8 cellular contexts compared by ENCODE assay signal in the genomic region with DNA sequence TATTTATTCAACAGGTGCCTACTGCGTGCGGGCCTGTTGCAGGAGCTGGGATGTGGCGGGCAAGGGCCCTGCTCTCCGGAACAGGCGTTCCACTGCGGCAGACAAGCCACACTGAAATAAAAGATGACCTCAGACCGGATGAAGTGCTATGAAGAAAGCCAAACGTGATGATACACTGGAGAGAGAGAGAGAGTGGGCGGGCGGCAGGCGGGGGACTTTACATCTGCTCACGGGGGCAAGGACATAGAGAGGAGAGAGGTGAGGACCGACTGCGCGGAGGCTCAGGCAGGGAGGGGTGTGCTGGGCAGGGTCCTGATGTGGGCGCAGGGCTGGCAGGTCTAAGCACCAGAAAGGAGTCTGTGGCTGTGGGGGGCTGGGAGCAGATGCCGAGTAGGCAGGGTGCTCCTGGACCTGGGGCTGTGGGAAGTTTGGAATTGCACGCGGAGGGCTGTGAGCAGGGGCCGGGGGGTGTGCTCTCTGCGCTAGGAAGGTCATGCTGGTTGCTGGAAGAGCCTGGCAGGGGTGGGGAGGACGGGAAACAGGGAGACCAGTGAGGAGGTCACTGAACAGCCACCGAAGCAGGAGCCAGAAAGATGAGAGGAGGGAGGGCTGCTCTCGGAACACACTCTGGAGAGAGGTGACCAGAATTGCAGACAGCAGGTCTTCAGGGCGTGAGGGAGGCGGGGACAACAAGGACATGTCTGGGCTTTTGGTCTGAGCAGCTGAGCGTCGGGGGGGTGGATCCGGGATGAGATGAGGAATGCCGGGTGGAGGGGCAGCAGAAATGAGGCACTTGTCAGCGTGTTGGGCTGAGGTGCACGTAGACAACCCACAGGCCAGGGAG. TPM values are rescaled to one million over a fixed set of nuclear protein-coding genes. Genes with fewer than 3 reads are reported as not detected.
DNase-seq lines count a peak whose midpoint lies in the region; ATAC-seq and TF ChIP-seq lines count a peak whose summit lies in the region.

No MANE protein-coding gene starts in this region.

- H3K4me1 ChIP-seq in lower lobe of right lung (peaks cover 59% of the 10 kb centered on the region), tibial artery (peaks cover 7 to 92% (median 61%) of the 10 kb centered on the region in 4 donors)

- H3K27ac ChIP-seq in lower lobe of right lung = peak overlapping the region; percentile 88
- peak overlapping the region; percentile 85 to 89 for H3K27ac ChIP-seq in tibial artery

- H3K36me3 ChIP-seq in lower lobe of right lung = no peaks in the 10 kb centered on the region
- H3K36me3 ChIP-seq in tibial artery = no peaks in the 10 kb centered on the region

- peak; percentile 32 to 61 for ATAC-seq in activated T-cell treated with anti-CD3 and anti-CD28 coated beads, Interleukin-2, amount 50 U/mL, for 72 hours (replicated peaks in 1 of 2)
- ATAC-seq in central memory CD8-positive, alpha-beta T cell (replicated peaks; ENCODE audit: extremely low read depth, poor library complexity, severe bottlenecking) = peak; percentile 84
- ATAC-seq in lower lobe of right lung = peak; percentile 63 to 76

- intact Hi-C loops in lower lobe of right lung (cut with DNase I) (no loop called here), tibial artery (cut with DNase I; ENCODE audit: low total_unique reads) (no loop called here)

- H3K4me1 Mint-ChIP-seq in activated T-cell treated with anti-CD3 and anti-CD28 coated beads, Interleukin-2, amount 50 U/mL, for 72 hours (ENCODE audit: low read depth) = peaks cover under 1% of the 10 kb centered on the region
- H3K4me1 Mint-ChIP-seq in central memory CD8-positive, alpha-beta T cell = peaks cover 29% of the 10 kb centered on the region

- no peak for DNase-seq in activated T-cell treated with anti-CD3 and anti-CD28 coated beads, Interleukin-2, amount 50 U/mL, for 72 hours
- no peak for DNase-seq in activated T-cell treated with anti-CD3 and anti-CD28 coated beads, Interleukin-2, amount 50 U/mL, for 48 hours
- DNase-seq in central memory CD8-positive, alpha-beta T cell (ENCODE audit: low spot score in 2 of 2) = peak in 1 of 2 donors; percentile 32
- no peak for DNase-seq in lower lobe of right lung
- DNase-seq in tibial artery = peak; percentile 75 to 84
- DNase-seq in HuH-7.5 (ENCODE audit: low spot score) = no peak
- no peak for DNase-seq in stimulated activated naive CD4-positive, alpha-beta T cell treated with Interleukin-2 at 50 U/mL for 16 hours (lab: John Stamatoyannopoulos, UW)
- DNase-seq in NAMALWA (ENCODE audit: low spot score) = no peak

- H3K4me3 ChIP-seq in lower lobe of right lung = peak overlapping the region; percentile 28
- peak overlapping the region; percentile 32 to 45 for H3K4me3 ChIP-seq in tibial artery

- TF ChIP-seq CTCF in lower lobe of right lung (IDR thresholded peaks at IDR 0.05) (no peak), tibial artery (IDR thresholded peaks at IDR 0.05) (no peak)

- H3K27me3 Mint-ChIP-seq in activated T-cell treated with anti-CD3 and anti-CD28 coated beads, Interleukin-2, amount 50 U/mL, for 72 hours (ENCODE audit: low read depth) = no peaks in the 10 kb centered on the region
- no peaks in the 10 kb centered on the region for H3K27me3 Mint-ChIP-seq in central memory CD8-positive, alpha-beta T cell

- H3K27me3 ChIP-seq in lower lobe of right lung (ENCODE audit: low read depth) (no peaks in the 10 kb centered on the region), tibial artery (no peaks in the 10 kb centered on the region)

- H3K27ac Mint-ChIP-seq in activated T-cell treated with anti-CD3 and anti-CD28 coated beads, Interleukin-2, amount 50 U/mL, for 72 hours = no peak overlapping the region
- H3K27ac Mint-ChIP-seq in central memory CD8-positive, alpha-beta T cell (ENCODE audit: low read depth) = peak overlapping the region; percentile 79

- H3K9me3 ChIP-seq in lower lobe of right lung = no peaks in the 10 kb centered on the region
- H3K9me3 ChIP-seq in tibial artery = no peaks in the 10 kb centered on the region

- no peaks in the 10 kb centered on the region for H3K9me3 Mint-ChIP-seq in activated T-cell treated with anti-CD3 and anti-CD28 coated beads, Interleukin-2, amount 50 U/mL, for 72 hours
- no peaks in the 10 kb centered on the region for H3K9me3 Mint-ChIP-seq in central memory CD8-positive, alpha-beta T cell

- no peaks in the 10 kb centered on the region for H3K36me3 Mint-ChIP-seq in activated T-cell treated with anti-CD3 and anti-CD28 coated beads, Interleukin-2, amount 50 U/mL, for 72 hours (ENCODE audit: insufficient read depth in 2 of 2)
- H3K36me3 Mint-ChIP-seq in central memory CD8-positive, alpha-beta T cell (ENCODE audit: insufficient read depth) = no peaks in the 10 kb centered on the region

- peak overlapping the region in 1 of 2 donors; percentile 4 for H3K4me3 Mint-ChIP-seq in activated T-cell treated with anti-CD3 and anti-CD28 coated beads, Interleukin-2, amount 50 U/mL, for 72 hours
- H3K4me3 Mint-ChIP-seq in central memory CD8-positive, alpha-beta T cell = peak overlapping the region; percentile 61

RNA-seq across cellular contexts. Expression of a gene that starts 9.9 kb away (rescaled TPM):
- 10 to 100 TPM; 17.4 to 21.8 TPM for total RNA-seq in activated T-cell treated with anti-CD3 and anti-CD28 coated beads, Interleukin-2, amount 50 U/mL, for 72 hours
- 105 TPM for total RNA-seq in lower lobe of right lung

RNA-seq across cellular contexts. Expression of a gene that starts 25.6 kb away (rescaled TPM):
- total RNA-seq in activated T-cell treated with anti-CD3 and anti-CD28 coated beads, Interleukin-2, amount 50 U/mL, for 72 hours = 10 to 100 TPM; 56.5 to 67.2 TPM
- 29.6 TPM for total RNA-seq in lower lobe of right lung

RNA-seq across cellular contexts. Expression of a gene that starts 25.8 kb away (rescaled TPM):
- 10 to 100 TPM; 25.4 to 30.7 TPM for total RNA-seq in activated T-cell treated with anti-CD3 and anti-CD28 coated beads, Interleukin-2, amount 50 U/mL, for 72 hours
- 31.6 TPM for total RNA-seq in lower lobe of right lung

RNA-seq across cellular contexts. Expression of a gene that starts 36.3 kb away (rescaled TPM):
- total RNA-seq in activated T-cell treated with anti-CD3 and anti-CD28 coated beads, Interleukin-2, amount 50 U/mL, for 72 hours = 100 to 1,000 TPM; 260 to 275 TPM
- total RNA-seq in lower lobe of right lung = 122 TPM

RNA-seq across cellular contexts. Expression of a gene that starts 37.1 kb away (rescaled TPM):
- total RNA-seq in activated T-cell treated with anti-CD3 and anti-CD28 coated beads, Interleukin-2, amount 50 U/mL, for 72 hours = 10 to 100 TPM; 34.8 to 43.1 TPM
- total RNA-seq in lower lobe of right lung = 32.2 TPM

Comparison
In these comparisons a context has a peak if more than half of its experiments do, and no peak if none do; other contexts are left out.
1. DNase-seq: peak in tibial artery (2 of 2); none in activated T-cell treated with anti-CD3 and anti-CD28 coated beads, Interleukin-2, amount 50 U/mL, for 72 hours (0 of 2), activated T-cell treated with anti-CD3 and anti-CD28 coated beads, Interleukin-2, amount 50 U/mL, for 48 hours (0 of 2), lower lobe of right lung (single experiment), HuH-7.5 (single experiment), stimulated activated naive CD4-positive, alpha-beta T cell treated with Interleukin-2 at 50 U/mL for 16 hours (single experiment) and NAMALWA (single experiment).
2. Peak in every context shown above with its lines, with median percentiles within 50 percentile points of each other: ATAC-seq.